Comparison of ENCODE assay signal across 18 cellular contexts in the genomic region with DNA sequence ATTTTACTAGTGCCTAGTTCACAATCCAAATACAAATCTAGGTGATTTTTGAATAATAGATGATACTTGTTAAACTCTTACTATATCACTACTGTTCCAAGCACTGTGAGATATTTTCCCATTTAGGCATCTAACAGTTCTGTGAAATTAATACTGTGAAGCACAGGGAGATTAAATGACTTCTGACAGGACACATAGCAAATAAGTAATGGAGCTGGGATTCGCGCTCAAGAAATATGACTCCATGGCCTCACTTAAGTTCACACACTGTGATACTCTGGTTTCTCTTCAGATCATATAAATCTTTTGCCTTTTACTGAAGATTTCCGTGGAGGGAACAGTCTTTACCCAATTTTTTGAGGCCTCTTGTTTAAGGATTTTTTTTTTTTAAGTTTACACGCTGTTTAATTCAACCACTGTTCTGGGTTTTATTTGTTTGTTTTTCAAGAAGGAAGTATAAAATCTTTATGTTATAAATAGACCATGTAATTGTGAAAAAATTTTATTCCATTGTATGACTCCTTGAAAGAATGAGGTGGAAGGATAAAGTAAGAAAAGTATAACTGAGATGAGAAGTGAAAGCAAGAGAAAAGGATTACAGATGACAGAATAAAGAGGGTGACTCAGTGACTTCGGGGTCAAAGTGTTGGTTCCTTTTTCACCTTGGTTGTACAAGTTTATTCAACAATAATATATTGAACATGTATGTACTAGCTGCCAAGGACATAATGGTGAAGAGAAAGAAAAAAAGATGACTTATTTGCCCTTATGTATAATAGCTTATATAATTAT. TPM values are rescaled to one million over a fixed set of nuclear protein-coding genes. Genes with fewer than 3 reads are reported as not detected.
A peak's percentile ranks its signal among the peaks of the same experiment; 100 is the strongest.
DNase-seq lines count a peak whose midpoint lies in the region; ATAC-seq and TF ChIP-seq lines count a peak whose summit lies in the region.
"Had no signal": no experiment of that assay in that cellular context is flagged by ENCODE, and none has a peak within 500 bp of the region (broad histone marks: within the 10 kb centered on the region; RNA-seq: fewer than 3 reads in every experiment).

No MANE protein-coding gene starts in this region.

- no peaks in the 10 kb centered on the region for H3K79me2 ChIP-seq in ACC112 (ENCODE audit: control insufficient read depth, insufficient read depth, low read length, unreplicated experiment)

- H3K27ac ChIP-seq in ACC112 (ENCODE audit: low read depth, low read length): no peak overlapping the region
- no peak overlapping the region for H3K27ac ChIP-seq in foreskin keratinocyte
- H3K27ac ChIP-seq: skin epidermis, vagina had no signal

- no peaks in the 10 kb centered on the region for H3K36me3 ChIP-seq in ACC112 (ENCODE audit: insufficient read depth, low read length)
- H3K36me3 ChIP-seq: vagina had no signal

- no peak for TF ChIP-seq CTCF in foreskin keratinocyte (conservative IDR thresholded peaks at IDR 0.05)

- H3K4me1 ChIP-seq in ACC112 (ENCODE audit: control insufficient read depth, insufficient read depth, low read length, unreplicated experiment) (no peaks in the 10 kb centered on the region), foreskin keratinocyte (no peaks in the 10 kb centered on the region)
- H3K4me1 ChIP-seq: vagina had no signal

- H3K27me3 ChIP-seq in ACC112 (ENCODE audit: insufficient read depth, low read length) (no peaks in the 10 kb centered on the region), foreskin keratinocyte (no peaks in the 10 kb centered on the region)
- H3K27me3 ChIP-seq: vagina had no signal

- DNase-seq in M059J (ENCODE audit: low read depth): peak; percentile 7
- DNase-seq in RPMI7951 (ENCODE audit: low read depth): peak; percentile 20
- DNase-seq in foreskin keratinocyte: no peak
- no peak for DNase-seq in kidney glomerular epithelial cell (lab: John Stamatoyannopoulos, UW)
- DNase-seq in activated naive CD4-positive, alpha-beta T cell treated with anti-CD3 and anti-CD28 coated beads, Interleukin-2, amount 50 U/mL, for 16 hours: no peak
- DNase-seq: activated CD8-positive, alpha-beta memory T cell treated with anti-CD3 and anti-CD28 coated beads, Interleukin-2, amount 50 U/mL, for 4 hours; activated naive CD4-positive, alpha-beta T cell treated with anti-CD3 and anti-CD28 coated beads, Interleukin-2, amount 10 ng/mL, durations not matched to agents 7 days and 5 days; H7; mesendoderm; NCI-H2081 treated with DMSO at 0.1 percent for 48 hours; nucleus accumbens; T-cell had no signal

- peak overlapping the region; percentile 36 for H2AFZ ChIP-seq in ACC112 (ENCODE audit: low read length, unreplicated experiment)

- H3K4me3 ChIP-seq in ACC112 (ENCODE audit: low read depth, low read length): no peak overlapping the region
- H3K4me3 ChIP-seq: skin epidermis, vagina had no signal

- ATAC-seq in foreskin keratinocyte (peak; percentile 36), HG02642 (IDR thresholded peaks at IDR 0.05; ENCODE audit: poor library complexity, unreplicated experiment) (no peak), HG03460 (IDR thresholded peaks at IDR 0.05; ENCODE audit: unreplicated experiment) (no peak)
- ATAC-seq: Panc1, T-cell had no signal

RNA-seq across cellular contexts. Expression of a gene that starts 30.2 kb away (rescaled TPM):
- 9.0 and 10.0 TPM in 2 replicates for total RNA-seq in M059J (2014; rRNA removed; shearing (Covaris generic))
- total RNA-seq in RPMI7951 (2014; rRNA removed; shearing (Covaris generic)): 18.1 and 18.6 TPM in 2 replicates
- total RNA-seq in foreskin keratinocyte: 16.7 and 17.2 TPM in 2 replicates
- polyA plus RNA-seq in foreskin keratinocyte: 9.4 and 10.5 TPM in 2 replicates

RNA-seq across cellular contexts. Expression of a gene that starts 51.8 kb away (rescaled TPM):
- total RNA-seq in M059J (2014; rRNA removed; shearing (Covaris generic)): 4.0 and 5.7 TPM in 2 replicates
- 10.7 and 12.3 TPM in 2 replicates for total RNA-seq in RPMI7951 (2014; rRNA removed; shearing (Covaris generic))
- total RNA-seq in foreskin keratinocyte: 11.7 and 11.8 TPM in 2 replicates
- 3.5 and 4.6 TPM in 2 replicates for polyA plus RNA-seq in foreskin keratinocyte

Comparison
In these comparisons a context has a peak if more than half of its experiments do, and no peak if none do; other contexts are left out.
1. DNase-seq: peak in M059J (single experiment) and RPMI7951 (single experiment); none in foreskin keratinocyte (0 of 2), kidney glomerular epithelial cell (single experiment) and activated naive CD4-positive, alpha-beta T cell treated with anti-CD3 and anti-CD28 coated beads, Interleukin-2, amount 50 U/mL, for 16 hours (single experiment).